ENCODE assay signal across 19 cellular contexts in the genomic region with DNA sequence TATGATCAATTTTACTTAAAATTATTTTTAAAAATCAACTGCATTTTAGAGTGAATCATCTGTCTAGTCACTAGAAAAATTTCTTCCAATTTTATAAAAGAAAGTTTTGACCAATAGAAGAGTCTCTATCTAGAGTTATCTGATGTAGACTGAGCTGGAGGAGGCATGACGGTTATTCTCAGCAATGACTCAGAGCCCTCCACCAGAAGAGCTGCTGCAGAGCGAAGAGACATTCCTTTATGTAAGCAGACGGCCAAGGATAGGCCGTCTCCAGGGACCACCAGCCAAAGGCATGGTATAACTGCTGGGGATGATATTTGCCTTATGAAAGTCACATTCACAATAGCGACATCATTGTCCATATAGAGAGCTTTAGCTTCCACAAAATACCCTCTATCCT. TPM values are rescaled to one million over a fixed set of nuclear protein-coding genes. Genes with fewer than 3 reads are reported as not detected.
DNase-seq lines count a peak whose midpoint lies in the region; ATAC-seq and TF ChIP-seq lines count a peak whose summit lies in the region.
"Had no signal": no experiment of that assay in that cellular context is flagged by ENCODE, and none has a peak within 500 bp of the region (broad histone marks: within the 10 kb centered on the region; RNA-seq: fewer than 3 reads in every experiment).

No MANE protein-coding gene starts in this region.

- H3K4me1 ChIP-seq in mesodermal cell (ENCODE audit: control insufficient read depth, insufficient read depth, low read length, poor library complexity, severe bottlenecking) (peaks cover 10% of the 10 kb centered on the region), spleen (no peaks in the 10 kb centered on the region)
- H3K4me1 ChIP-seq: BLaER1 had no signal

- peaks cover 63% of the 10 kb centered on the region for H3K36me3 ChIP-seq in mesodermal cell (ENCODE audit: control insufficient read depth, insufficient read depth, low read length)
- no peaks in the 10 kb centered on the region for H3K36me3 ChIP-seq in spleen
- H3K36me3 ChIP-seq: BLaER1, esophagus muscularis mucosa had no signal

- H3K4me3 ChIP-seq in mesodermal cell (ENCODE audit: extremely low read depth, insufficient read depth, low read length, poor library complexity, severe bottlenecking) (no peak overlapping the region), spleen (no peak overlapping the region)
- H3K4me3 ChIP-seq: BLaER1, esophagus muscularis mucosa had no signal

- H3K9me3 ChIP-seq in mesodermal cell (ENCODE audit: control insufficient read depth, low read length) = peaks cover 19% of the 10 kb centered on the region
- no peaks in the 10 kb centered on the region for H3K9me3 ChIP-seq in spleen
- H3K9me3 ChIP-seq: BLaER1, esophagus muscularis mucosa had no signal

- no peak overlapping the region for H3K4me3 Mint-ChIP-seq in activated CD4-positive, alpha-beta memory T cell treated with anti-CD3 and anti-CD28 coated beads for 36 hours
- H3K4me3 Mint-ChIP-seq: immature natural killer cell; stimulated activated naive CD8-positive, alpha-beta T cell treated with anti-CD3 and anti-CD28 coated beads, Interleukin-15, amount 100 ng/mL, for 72 hours had no signal

- POLR2A ChIA-PET in activated CD4-positive, alpha-beta memory T cell treated with anti-CD3 and anti-CD28 coated beads for 36 hours (lab: Charles Lee) = no interaction called here

- intact Hi-C loops in sciatic nerve (cut with DNase I) (no loop called here), spleen (cut with DNase I; ENCODE audit: low total_unique reads) (no loop called here)
- intact Hi-C loops in activated CD4-positive, alpha-beta memory T cell treated with anti-CD3 and anti-CD28 coated beads for 36 hours (cut with micrococcal nuclease) = no loop called here

- 63 to 70% methylated on average over 1 to 3 of the region's 5 CpGs for WGBS in mesodermal cell (ENCODE audit: insufficient coverage in 2 of 2), 2 experiments
- WGBS in spleen, 5 donors = 78 to 95% (median 89%) methylated on average over 5 of the region's 5 CpGs

- no peaks in the 10 kb centered on the region for H3K4me1 Mint-ChIP-seq in activated CD4-positive, alpha-beta memory T cell treated with anti-CD3 and anti-CD28 coated beads for 36 hours (ENCODE audit: low read depth)
- H3K4me1 Mint-ChIP-seq: stimulated activated naive CD8-positive, alpha-beta T cell treated with anti-CD3 and anti-CD28 coated beads, Interleukin-15, amount 100 ng/mL, for 72 hours had no signal

- no peaks in the 10 kb centered on the region for H3K36me3 Mint-ChIP-seq in activated CD4-positive, alpha-beta memory T cell treated with anti-CD3 and anti-CD28 coated beads for 36 hours

- H3K9me3 Mint-ChIP-seq in activated CD4-positive, alpha-beta memory T cell treated with anti-CD3 and anti-CD28 coated beads for 36 hours = no peaks in the 10 kb centered on the region
- H3K9me3 Mint-ChIP-seq: immature natural killer cell had no signal

- H3K27ac ChIP-seq in mesodermal cell (ENCODE audit: low read depth, low read length, severe bottlenecking) (peak overlapping the region; percentile 69), spleen (no peak overlapping the region)
- H3K27ac ChIP-seq: BLaER1, esophagus muscularis mucosa had no signal

- no peak for ATAC-seq in sciatic nerve
- ATAC-seq: stimulated activated naive CD8-positive, alpha-beta T cell treated with anti-CD3 and anti-CD28 coated beads, Interleukin-15, amount 100 ng/mL, for 72 hours had no signal

- no peak overlapping the region for H3K27ac Mint-ChIP-seq in activated CD4-positive, alpha-beta memory T cell treated with anti-CD3 and anti-CD28 coated beads for 36 hours
- H3K27ac Mint-ChIP-seq: immature natural killer cell had no signal

- CTCF ChIA-PET in activated CD4-positive, alpha-beta memory T cell treated with anti-CD3 and anti-CD28 coated beads for 36 hours (lab: Charles Lee) = no interaction called here

- H3K27me3 ChIP-seq in spleen (replicated peaks in 1 of 7) = no peaks in the 10 kb centered on the region
- H3K27me3 ChIP-seq: BLaER1, esophagus muscularis mucosa had no signal

- no peak for TF ChIP-seq POLR2A in spleen (IDR thresholded peaks at IDR 0.05)

- H3K27me3 Mint-ChIP-seq in activated CD4-positive, alpha-beta memory T cell treated with anti-CD3 and anti-CD28 coated beads for 36 hours = no peaks in the 10 kb centered on the region
- H3K27me3 Mint-ChIP-seq: stimulated activated naive CD8-positive, alpha-beta T cell treated with anti-CD3 and anti-CD28 coated beads, Interleukin-15, amount 100 ng/mL, for 72 hours had no signal

- TF ChIP-seq CTCF in spleen (IDR thresholded peaks at IDR 0.05 in 8 of 11, conservative IDR thresholded peaks at IDR 0.05 in 3 of 11) = no peak

- DNase-seq in AG20443 (ENCODE audit: low spot score) (peak; percentile 92), OCI-M1 (lab: John Stamatoyannopoulos, UW) (peak; percentile 51), dedifferentiated amniotic fluid mesenchymal stem cell (ENCODE audit: extremely low spot score) (peak; percentile 86), sciatic nerve (ENCODE audit: low spot score) (no peak), spleen (no peak)
- DNase-seq in activated CD8-positive, alpha-beta memory T cell treated with anti-CD3 and anti-CD28 coated beads for 24 hours = no peak
- DNase-seq in activated CD4-positive, alpha-beta memory T cell treated with anti-CD3 and anti-CD28 coated beads for 36 hours = no peak
- DNase-seq: activated CD4-positive, alpha-beta T cell treated with anti-CD3 and anti-CD28 coated beads for 1 hour; cortex of kidney; immature natural killer cell; midbrain; NCI-H187 treated with DMSO at 0.1 percent for 48 hours; NCI-H524; stimulated activated naive CD8-positive, alpha-beta T cell treated with anti-CD3 and anti-CD28 coated beads, Interleukin-15, amount 100 ng/mL, for 72 hours; T-helper 1 cell had no signal

RNA-seq across cellular contexts. Expression of gene LDB2, which starts 23.0 kb away (rescaled TPM):
- polyA plus RNA-seq in mesodermal cell (2013, experiment 1 of 2) = 147 TPM
- polyA plus RNA-seq in mesodermal cell (2013, experiment 2 of 2) = 133 TPM
- total RNA-seq in sciatic nerve (104 TPM), spleen (100 to 1,000 TPM; 113 to 257 (median 149) TPM)
- polyA plus RNA-seq in spleen = 10 to 100 TPM; 24.1 to 52.2 (median 28.1) TPM
- total RNA-seq in activated CD4-positive, alpha-beta memory T cell treated with anti-CD3 and anti-CD28 coated beads for 36 hours = not detected
- total RNA-seq: HT-29 had no signal

Comparison
In these comparisons a context has a peak if more than half of its experiments do, and no peak if none do; other contexts are left out.
1. DNase-seq: peak in AG20443 (single experiment), OCI-M1 (single experiment) and dedifferentiated amniotic fluid mesenchymal stem cell (single experiment); none in activated CD8-positive, alpha-beta memory T cell treated with anti-CD3 and anti-CD28 coated beads for 24 hours (single experiment), sciatic nerve (single experiment), spleen (single experiment) and activated CD4-positive, alpha-beta memory T cell treated with anti-CD3 and anti-CD28 coated beads for 36 hours (single experiment).
2. RNA of gene LDB2, which starts 23.0 kb away (total RNA-seq): 113 to 257 TPM in spleen and 104 TPM in sciatic nerve (single experiment); not detected in activated CD4-positive, alpha-beta memory T cell treated with anti-CD3 and anti-CD28 coated beads for 36 hours; every median in the first group is over 100 times any median in the second.